5 cellular contexts compared by ENCODE assay signal in genomic region chr9:35697486-35697885, GRCh38. TPM values are rescaled to one million over a fixed set of nuclear protein-coding genes. Genes with fewer than 3 reads are reported as not detected.
DNase-seq lines count a peak whose midpoint lies in the region; TF ChIP-seq lines count a peak whose summit lies in the region.
"Had no signal": no experiment of that assay in that cellular context is flagged by ENCODE, and none has a peak within 500 bp of the region (broad histone marks: within the 10 kb centered on the region; RNA-seq: fewer than 3 reads in every experiment).

No MANE protein-coding gene starts in this region.

- TF ChIP-seq POLR2A in transverse colon (IDR thresholded peaks at IDR 0.05), result no peak

- H3K4me1 ChIP-seq in hepatocyte (ENCODE audit: insufficient read depth) (no peaks in the 10 kb centered on the region), transverse colon (peaks cover 0 to 19% (median 13%) of the 10 kb centered on the region in 4 donors), MM.1S (ENCODE audit: low read length) (no peaks in the 10 kb centered on the region)

- H3K9me3 ChIP-seq in hepatocyte (ENCODE audit: low read depth), result no peaks in the 10 kb centered on the region
- no peaks in the 10 kb centered on the region for H3K9me3 ChIP-seq in transverse colon
- no peaks in the 10 kb centered on the region for H3K9me3 ChIP-seq in MM.1S (replicated peaks; ENCODE audit: insufficient read depth, low read length)

- in situ Hi-C loops in transverse colon (cut with MboI; ENCODE audit: low pct_ligation_motif_present in 1 of 4, low pct_unique_long_range_greater_than_20kb in 1 of 4, low sequenced_read_pairs in 3 of 4), result loop anchor here in 1 of 4 donors (25.0 kb wide), 1 partner anchor 710 kb away; the partner anchor contains the start of gene DNAJB5

- H3K27ac ChIP-seq in hepatocyte, result peak overlapping the region; percentile 86
- H3K27ac ChIP-seq in transverse colon, result peak overlapping the region; percentile 52 to 95 (median 92)
- H3K27ac ChIP-seq in MM.1S (ENCODE audit: low read length), result no peak overlapping the region

- no peak overlapping the region for H3K4me3 ChIP-seq in hepatocyte
- no peak overlapping the region for H3K4me3 ChIP-seq in transverse colon
- H3K4me3 ChIP-seq in MM.1S (ENCODE audit: low read length), result no peak overlapping the region

- no peak overlapping the region for H3K9ac ChIP-seq in MM.1S (ENCODE audit: low read length)

- DNase-seq in hepatocyte (ENCODE audit: low spot score) (no peak), transverse colon (no peak), MM.1S (no peak)
- DNase-seq: activated effector memory CD4-positive, alpha-beta T cell treated with anti-CD3 and anti-CD28 coated beads, Interleukin-2, amount 50 U/mL, for 16 hours; NCI-H2171 treated with DMSO at 0.1 percent for 48 hours had no signal

- TF ChIP-seq EP300 in transverse colon (IDR thresholded peaks at IDR 0.05; ENCODE audit: low read depth), result no peak

- H3K36me3 ChIP-seq in hepatocyte (replicated peaks; ENCODE audit: insufficient read depth, low read depth), result no peaks in the 10 kb centered on the region
- H3K36me3 ChIP-seq in transverse colon, result peaks cover 0 to 53% (median 22%) of the 10 kb centered on the region in 4 donors
- 0 out of 2 replicates have a peak, but pooled peaks cover 4% of the 10 kb centered on the region for H3K36me3 ChIP-seq in MM.1S (replicated peaks; ENCODE audit: insufficient read depth, low read length)

- H4K20me1 ChIP-seq in hepatocyte (ENCODE audit: insufficient read depth, poor library complexity, severe bottlenecking) (no peaks in the 10 kb centered on the region), MM.1S (ENCODE audit: insufficient read depth, low read length) (no peaks in the 10 kb centered on the region)

- H2AFZ ChIP-seq in hepatocyte (no peak overlapping the region), MM.1S (ENCODE audit: low read length) (no peak overlapping the region)

- H3K27me3 ChIP-seq in hepatocyte, result no peaks in the 10 kb centered on the region
- no peaks in the 10 kb centered on the region for H3K27me3 ChIP-seq in transverse colon
- H3K27me3 ChIP-seq in MM.1S (replicated peaks; ENCODE audit: insufficient read depth, low read length), result no peaks in the 10 kb centered on the region

- H3K79me2 ChIP-seq in hepatocyte (no peaks in the 10 kb centered on the region), MM.1S (ENCODE audit: low read length) (no peaks in the 10 kb centered on the region)

- no peaks in the 10 kb centered on the region for H3F3A ChIP-seq in MM.1S (ENCODE audit: insufficient read depth, low read length)

- intact Hi-C loops in transverse colon (cut with DNase I; ENCODE audit: low total_unique reads), result no loop called here

- no peak overlapping the region for H3K4me2 ChIP-seq in hepatocyte
- no peak overlapping the region for H3K4me2 ChIP-seq in MM.1S (ENCODE audit: low read depth, low read length)

- WGBS in hepatocyte (ENCODE audit: low lambda C conversion rate, missing lambda C conversion rate), result 98% methylated on average over 14 of the region's 14 CpGs
- 88 to 89% methylated on average over 3 to 14 of the region's 14 CpGs for WGBS in transverse colon (ENCODE audit: low coverage in 1 of 2), 2 donors

- H3K9me2 ChIP-seq in hepatocyte (replicated peaks; ENCODE audit: insufficient read depth), result no peaks in the 10 kb centered on the region
- no peaks in the 10 kb centered on the region for H3K9me2 ChIP-seq in MM.1S (replicated peaks; ENCODE audit: insufficient read depth, low read length)

- TF ChIP-seq CTCF in hepatocyte (IDR thresholded peaks at IDR 0.05; ENCODE audit: poor library complexity) (no peak), transverse colon (IDR thresholded peaks at IDR 0.05) (no peak), MM.1S (IDR thresholded peaks at IDR 0.05; ENCODE audit: low read length) (no peak)

RNA-seq across cellular contexts. Expression of gene TPM2, which starts 7.8 kb away (rescaled TPM):
- total RNA-seq in hepatocyte (98.7 and 106 TPM in 2 replicates), transverse colon (1,000 to 10,000 TPM in 1 of 4 donors, 100 to 1,000 TPM in 3; 493 to 2,531 (median 633) TPM)
- 166 and 203 TPM in 2 replicates for polyA plus RNA-seq in hepatocyte

RNA-seq across cellular contexts. Expression of gene CA9, which starts 23.8 kb away (rescaled TPM):
- total RNA-seq in hepatocyte (0.27 TPM in 1 of 2 replicates, not detected in the other), transverse colon (not detected)
- polyA plus RNA-seq in hepatocyte, result 2.1 and 2.4 TPM in 2 replicates

RNA-seq across cellular contexts. Expression of gene ARHGEF39, which starts 32.5 kb away (rescaled TPM):
- total RNA-seq in hepatocyte (1.8 and 9.4 TPM in 2 replicates), transverse colon (1 to 10 TPM; 1.6 to 7.4 (median 5.8) TPM)
- polyA plus RNA-seq in hepatocyte, result 5.2 and 5.6 TPM in 2 replicates

RNA-seq across cellular contexts. Expression of gene TLN1, which starts 34.5 kb away (rescaled TPM):
- total RNA-seq in hepatocyte, result 100 and 113 TPM in 2 replicates
- 70.5 and 73.4 TPM in 2 replicates for polyA plus RNA-seq in hepatocyte
- total RNA-seq in transverse colon, result 100 to 1,000 TPM; 158 to 328 (median 177) TPM

RNA-seq across cellular contexts. Expression of gene CREB3, which starts 35.0 kb away (rescaled TPM):
- total RNA-seq in hepatocyte, result 54.6 and 69.6 TPM in 2 replicates
- polyA plus RNA-seq in hepatocyte, result 79.8 and 79.9 TPM in 2 replicates
- total RNA-seq in transverse colon, result 10 to 100 TPM; 22.4 to 69.7 (median 45.5) TPM
